In genomic region chr11:15906481-15907035, GRCh38 we compare ENCODE assay signal across 1 cellular context.
TF ChIP-seq lines count a peak whose summit lies in the region.

No MANE protein-coding gene starts in this region.

TF ChIP-seq in H1, 55 proteins besides CTCF, POLR2A, EP300 and RAD21:
- TF ChIP-seq KDM1A (IDR thresholded peaks at IDR 0.05; ENCODE audit: borderline replicate concordance, low read length) (no peak), USF2 (IDR thresholded peaks at IDR 0.05; ENCODE audit: low read length) (no peak), CTBP2 (IDR thresholded peaks at IDR 0.05; ENCODE audit: borderline replicate concordance, insufficient read depth, insufficient read length, low read length) (no peak), JUN (IDR thresholded peaks at IDR 0.05; ENCODE audit: low read depth, low read length) (no peak), BACH1 (IDR thresholded peaks at IDR 0.05; ENCODE audit: low read length) (no peak), ATF2 (IDR thresholded peaks at IDR 0.05; ENCODE audit: low read length) (no peak), NANOG (IDR thresholded peaks at IDR 0.05; ENCODE audit: insufficient read depth, low read depth, low read length, poor library complexity, severe bottlenecking) (no peak), MAFK (IDR thresholded peaks at IDR 0.05; ENCODE audit: low read depth, low read length) (no peak), ZNF274 (IDR thresholded peaks at IDR 0.05; ENCODE audit: borderline replicate concordance, extremely low read depth, low read length) (no peak), ATF3 (IDR thresholded peaks at IDR 0.05; ENCODE audit: insufficient read depth, low read depth, low read length) (no peak)
